ENCODE assay signal across 8 cellular contexts in the genomic region with DNA sequence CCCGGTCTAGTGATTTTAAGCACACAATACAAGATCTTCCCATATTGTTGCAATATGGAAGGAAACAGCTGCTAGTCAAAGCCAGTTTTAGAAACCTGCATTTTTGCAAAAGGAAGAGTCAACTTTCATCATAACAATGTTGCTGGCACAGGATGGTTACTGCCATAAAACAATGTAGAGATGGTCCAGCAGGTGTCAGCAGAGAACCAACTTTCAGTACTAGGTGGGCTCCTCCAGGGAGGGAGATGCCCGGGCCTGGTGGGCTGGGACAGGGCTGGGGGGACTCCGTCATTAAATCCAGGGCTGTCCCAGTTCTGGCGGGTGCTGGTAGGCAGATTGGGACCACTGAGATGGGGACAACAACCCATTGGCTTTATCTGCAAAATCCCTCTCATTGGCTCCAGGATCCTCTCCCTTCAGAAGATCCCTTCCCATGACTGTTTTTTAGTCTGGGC. TPM values are rescaled to one million over a fixed set of nuclear protein-coding genes. Genes with fewer than 3 reads are reported as not detected.
DNase-seq lines count a peak whose midpoint lies in the region; ATAC-seq and TF ChIP-seq lines count a peak whose summit lies in the region.

No MANE protein-coding gene starts in this region.

- TF ChIP-seq CTCF in HFFc6 (IDR thresholded peaks at IDR 0.05) (peak; percentile 89), dorsolateral prefrontal cortex (IDR thresholded peaks at IDR 0.05 in 54 of 56, conservative IDR thresholded peaks at IDR 0.05 in 2 of 56; ENCODE audit: low read depth in 1 of 56, partially characterized antibody in 56 of 56) (peak; percentile 44 to 89 (median 71)), mesothelial cell of epicardium (IDR thresholded peaks at IDR 0.05; ENCODE audit: unreplicated experiment) (peak; percentile 68)

- H3K9me3 ChIP-seq in NT2/D1 (ENCODE audit: insufficient read depth, low read length) = no peaks in the 10 kb centered on the region

- H3K9me3 Mint-ChIP-seq in HFFc6 (no peaks in the 10 kb centered on the region), mesothelial cell of epicardium (no peaks in the 10 kb centered on the region)
- no peaks in the 10 kb centered on the region for H3K9me3 Mint-ChIP-seq in stimulated activated memory B cell treated with anti-CD40 and anti-IgM and Interleukin-4, amounts not matched to agents 10 μg/mL and 1 μg/mL and 100 μg/mL, for 72 hours

- H3K4me1 ChIP-seq in NT2/D1 (ENCODE audit: insufficient read depth, insufficient read length) = no peaks in the 10 kb centered on the region

- no peaks in the 10 kb centered on the region; the same call in 1 of the 2 replicates for H3K27me3 Mint-ChIP-seq in HFFc6 (ENCODE audit: insufficient read depth)
- H3K27me3 Mint-ChIP-seq in mesothelial cell of epicardium (ENCODE audit: low read depth) = peaks cover 82% of the 10 kb centered on the region
- H3K27me3 Mint-ChIP-seq in stimulated activated memory B cell treated with anti-CD40 and anti-IgM and Interleukin-4, amounts not matched to agents 10 μg/mL and 1 μg/mL and 100 μg/mL, for 72 hours = peaks cover 7% of the 10 kb centered on the region

- no peak overlapping the region for H3K27ac Mint-ChIP-seq in HFFc6
- no peak overlapping the region for H3K27ac Mint-ChIP-seq in mesothelial cell of epicardium
- H3K27ac Mint-ChIP-seq in stimulated activated memory B cell treated with anti-CD40 and anti-IgM and Interleukin-4, amounts not matched to agents 10 μg/mL and 1 μg/mL and 100 μg/mL, for 72 hours = no peak overlapping the region

- ATAC-seq in HG03432 (IDR thresholded peaks at IDR 0.05; ENCODE audit: unreplicated experiment) = no peak
- ATAC-seq in stimulated activated memory B cell treated with anti-CD40 and anti-IgM and Interleukin-4, amounts not matched to agents 10 μg/mL and 1 μg/mL and 100 μg/mL, for 72 hours = no peak

- no peaks in the 10 kb centered on the region for H3K36me3 ChIP-seq in NT2/D1 (ENCODE audit: insufficient read depth, insufficient read length, low read length)

- H3K27me3 ChIP-seq in NT2/D1 (ENCODE audit: insufficient read depth, insufficient read length) (peaks cover 48% of the 10 kb centered on the region), dorsolateral prefrontal cortex (peaks cover 0 to 38% (median 14%) of the 10 kb centered on the region in 45 donors)

- H3K4me1 Mint-ChIP-seq in HFFc6 (ENCODE audit: low read depth) (peaks cover 23% of the 10 kb centered on the region), mesothelial cell of epicardium (peaks cover 9% of the 10 kb centered on the region)
- H3K4me1 Mint-ChIP-seq in stimulated activated memory B cell treated with anti-CD40 and anti-IgM and Interleukin-4, amounts not matched to agents 10 μg/mL and 1 μg/mL and 100 μg/mL, for 72 hours = peaks cover 40% of the 10 kb centered on the region

- intact Hi-C loops in dorsolateral prefrontal cortex (cut with DNase I) = loop anchor here (5.0 to 10.0 kb wide), 3 partner anchors 331 to 563 kb away; no protein-coding TSS in a partner anchor

- H3K4me3 Mint-ChIP-seq in HFFc6 (no peak overlapping the region), mesothelial cell of epicardium (no peak overlapping the region)
- H3K4me3 Mint-ChIP-seq in stimulated activated memory B cell treated with anti-CD40 and anti-IgM and Interleukin-4, amounts not matched to agents 10 μg/mL and 1 μg/mL and 100 μg/mL, for 72 hours = no peak overlapping the region

- H3K36me3 Mint-ChIP-seq in HFFc6 (ENCODE audit: low read depth) = no peaks in the 10 kb centered on the region
- no peaks in the 10 kb centered on the region for H3K36me3 Mint-ChIP-seq in mesothelial cell of epicardium
- H3K36me3 Mint-ChIP-seq in stimulated activated memory B cell treated with anti-CD40 and anti-IgM and Interleukin-4, amounts not matched to agents 10 μg/mL and 1 μg/mL and 100 μg/mL, for 72 hours = no peaks in the 10 kb centered on the region

- DNase-seq in ELR (ENCODE audit: low read depth) = peak; percentile 68
- DNase-seq in HFFc6 = peak; percentile 26
- DNase-seq in NT2/D1 (ENCODE audit: low read depth, low spot score) = peak; percentile 54
- DNase-seq in dorsolateral prefrontal cortex = peak in 1 of 10 donors; percentile 43
- no peak for DNase-seq in mesothelial cell of epicardium (ENCODE audit: low spot score in 2 of 2, unreplicated experiment in 2 of 2)
- no peak for DNase-seq in effector CD8-positive, alpha-beta T cell (lab: John Stamatoyannopoulos, UW)

- no peak overlapping the region for H3K27ac ChIP-seq in dorsolateral prefrontal cortex

- no peak overlapping the region for H3K9ac ChIP-seq in NT2/D1 (ENCODE audit: insufficient read length, low read depth)

- H3K4me3 ChIP-seq in NT2/D1 (ENCODE audit: insufficient read length, low read depth) (no peak overlapping the region), dorsolateral prefrontal cortex (no peak overlapping the region)

RNA-seq across cellular contexts. Expression of a gene that starts 5.0 kb away (rescaled TPM):
- 10 to 100 TPM in 5 of 6 experiments, 1 to 10 TPM in 1; 9.9 to 14.3 (median 11.3) TPM for total RNA-seq in HFFc6 (2021; fragmentation: NEBNext Ultra II Directional; extraction: Animal tissue kit (Norgen Biotek cat#: 25700))
- total RNA-seq in dorsolateral prefrontal cortex (1 to 10 TPM in 94 of 120 experiments, under 1 TPM in 26; 0.25 to 5.3 (median 1.6) TPM), mesothelial cell of epicardium (0.75 to 1.3 TPM (median 0.84 TPM) in 3 replicates)

Comparison
In these comparisons a context has a peak if more than half of its experiments do, and no peak if none do; other contexts are left out.
1. DNase-seq: peak in ELR (single experiment), HFFc6 (single experiment) and NT2/D1 (single experiment); none in mesothelial cell of epicardium (0 of 2) and effector CD8-positive, alpha-beta T cell (single experiment).
2. Peak in every context shown above with its lines, with median percentiles within 50 percentile points of each other: CTCF ChIP-seq.